Comparison of ENCODE assay signal across 16 cellular contexts in genomic region chr1:209454340-209455014, GRCh38.
"Had no signal": no experiment of that assay in that cellular context is flagged by ENCODE, and none has a peak within 500 bp of the region (broad histone marks: within the 10 kb centered on the region; RNA-seq: fewer than 3 reads in every experiment).

No MANE protein-coding gene starts in this region.

- H3K27ac ChIP-seq: brain microvascular endothelial cell, coronary artery, esophagus squamous epithelium, ovary, sigmoid colon, thyroid gland had no signal

- H3K27ac Mint-ChIP-seq: activated naive CD8-positive, alpha-beta T cell; immature natural killer cell; T-helper 1 cell treated with Interleukin-12 subunit alpha and Interleukin-12 subunit beta and Interleukin-4 antibody, amounts not matched to agents 30 μg/mL and 1 μg/mL, for 36 hours had no signal

- H3K4me3 ChIP-seq: coronary artery, esophagus squamous epithelium, ovary, sigmoid colon, thyroid gland had no signal

- H3K36me3 Mint-ChIP-seq: activated naive CD8-positive, alpha-beta T cell; immature natural killer cell had no signal

- H3K4me3 Mint-ChIP-seq: activated naive CD8-positive, alpha-beta T cell; central memory CD8-positive, alpha-beta T cell; immature natural killer cell; neural crest cell; T-helper 1 cell treated with Interleukin-12 subunit alpha and Interleukin-12 subunit beta and Interleukin-4 antibody, amounts not matched to agents 30 μg/mL and 1 μg/mL, for 36 hours had no signal

- H3K9me3 Mint-ChIP-seq: central memory CD8-positive, alpha-beta T cell; immature natural killer cell; neural crest cell; T-helper 1 cell treated with Interleukin-12 subunit alpha and Interleukin-12 subunit beta and Interleukin-4 antibody, amounts not matched to agents 30 μg/mL and 1 μg/mL, for 36 hours had no signal

- H3K36me3 ChIP-seq: brain microvascular endothelial cell, esophagus squamous epithelium, ovary, sigmoid colon, thyroid gland had no signal

- H3K4me1 Mint-ChIP-seq: central memory CD8-positive, alpha-beta T cell; immature natural killer cell had no signal

- H3K4me1 ChIP-seq: esophagus squamous epithelium, sigmoid colon had no signal

- DNase-seq: activated CD8-positive, alpha-beta memory T cell treated with anti-CD3 and anti-CD28 coated beads, Interleukin-2, amount 50 U/mL, for 48 hours; activated gamma-delta T cell treated with Interleukin-2 at 50 U/mL for 16 hours; brain microvascular endothelial cell; effector CD4-positive, alpha-beta T cell; esophagus squamous epithelium; immature natural killer cell; ovary; sigmoid colon; stimulated activated CD4-positive, alpha-beta T cell treated with anti-CD3 and anti-CD28 coated beads, Interleukin-12 subunit alpha, Interleukin-12 subunit beta, amount 100 ng/mL, for 4 hours; stimulated activated CD4-positive, alpha-beta T cell treated with anti-CD3 and anti-CD28 coated beads, Interleukin-2, amount 100 ng/mL, for 24 hours; thyroid gland had no signal

- H3K27me3 ChIP-seq: brain microvascular endothelial cell, esophagus squamous epithelium, ovary, sigmoid colon, thyroid gland had no signal

- H3K9me3 ChIP-seq: esophagus squamous epithelium, ovary, sigmoid colon, thyroid gland had no signal
